29 cellular contexts compared by ENCODE assay signal in genomic region chr20:46250772-46251171, GRCh38. TPM values are rescaled to one million over a fixed set of nuclear protein-coding genes. Genes with fewer than 3 reads are reported as not detected.
DNase-seq lines count a peak whose midpoint lies in the region; ATAC-seq lines count a peak whose summit lies in the region.
"Had no signal": no experiment of that assay in that cellular context is flagged by ENCODE, and none has a peak within 500 bp of the region (broad histone marks: within the 10 kb centered on the region; RNA-seq: fewer than 3 reads in every experiment).

No MANE protein-coding gene starts in this region.

- H3K79me1 ChIP-seq in neuronal stem cell (ENCODE audit: low read depth, low read length) = no peaks in the 10 kb centered on the region

- H2AK5ac ChIP-seq in neuronal stem cell (ENCODE audit: low read depth, low read length) = no peak overlapping the region

- ATAC-seq in GM18498 (IDR thresholded peaks at IDR 0.05; ENCODE audit: unreplicated experiment) = no peak
- ATAC-seq: K562 had no signal

- no peak overlapping the region for H4K8ac ChIP-seq in neuronal stem cell (ENCODE audit: low read depth, low read length)

- H3K23ac ChIP-seq in neuronal stem cell (ENCODE audit: low read depth, low read length, poor library complexity) = peak overlapping the region; percentile 38

- WGBS in iPS DF 6.9 (ENCODE audit: insufficient coverage, insufficient read length) = no CpG with 5 or more reads among the region's 19 CpGs
- WGBS in neuronal stem cell (ENCODE audit: extremely low coverage in 2 of 2, insufficient read length in 2 of 2, insufficient replicate concordance in 1 of 2), 2 donors = no CpG with 5 or more reads among the region's 19 CpGs

- H3K27ac ChIP-seq in HUES6 (ENCODE audit: low read depth, low read length) (no peak overlapping the region), iPS DF 6.9 (ENCODE audit: low read length) (no peak overlapping the region), neuronal stem cell (replicated peaks; ENCODE audit: low read length) (no peak overlapping the region)

- H3K14ac ChIP-seq in neuronal stem cell (ENCODE audit: low read length) = no peak overlapping the region

- H3K4me3 ChIP-seq in H7 (ENCODE audit: insufficient read depth, low read depth, low read length) (peak overlapping the region; percentile 19; the same call in 1 of the 2 replicates), HUES6 (ENCODE audit: low read depth, low read length) (peak overlapping the region; percentile 49; the same call in 1 of the 2 replicates), iPS DF 6.9 (ENCODE audit: low read length) (peak overlapping the region; percentile 23; the same call in 1 of the 2 replicates), neuronal stem cell (ENCODE audit: low read length in 2 of 2) (no peak overlapping the region)
- H3K4me3 ChIP-seq: K562 had no signal

- no peaks in the 10 kb centered on the region for H3K9me3 ChIP-seq in HUES6 (ENCODE audit: control insufficient read depth, insufficient read depth, low read depth, low read length)
- H3K9me3 ChIP-seq in iPS DF 6.9 (ENCODE audit: control insufficient read depth, insufficient read depth, low read length) = no peaks in the 10 kb centered on the region
- H3K9me3 ChIP-seq in neuronal stem cell (replicated peaks in 1 of 2; ENCODE audit: control insufficient read depth in 2 of 2, insufficient read depth in 1 of 2, low read depth in 1 of 2, low read length in 2 of 2) = no peaks in the 10 kb centered on the region
- H3K9me3 ChIP-seq: BE2C had no signal

- no peaks in the 10 kb centered on the region for H3K36me3 ChIP-seq in H7 (replicated peaks; ENCODE audit: control insufficient read depth, insufficient read depth, low read length)
- no peaks in the 10 kb centered on the region for H3K36me3 ChIP-seq in HUES6 (ENCODE audit: control insufficient read depth, insufficient read depth, low read length)
- H3K36me3 ChIP-seq in iPS DF 6.9 (ENCODE audit: control insufficient read depth, insufficient read depth, low read length) = no peaks in the 10 kb centered on the region
- no peaks in the 10 kb centered on the region for H3K36me3 ChIP-seq in neuronal stem cell (replicated peaks in 1 of 2; ENCODE audit: control insufficient read depth in 2 of 2, insufficient read depth in 2 of 2, low read length in 2 of 2)
- H3K36me3 ChIP-seq: BE2C had no signal

- H3K27me3 ChIP-seq in H7 (ENCODE audit: control insufficient read depth, insufficient read depth, low read length) (peaks cover 36% of the 10 kb centered on the region), HUES6 (ENCODE audit: control insufficient read depth, insufficient read depth, low read length) (peaks cover 88% of the 10 kb centered on the region), iPS DF 6.9 (ENCODE audit: control insufficient read depth, insufficient read depth, low read length) (peaks cover 15% of the 10 kb centered on the region), neuronal stem cell (ENCODE audit: control insufficient read depth in 3 of 3, insufficient read depth in 3 of 3, low read depth in 1 of 3, low read length in 3 of 3) (peaks cover 3 to 93% (median 43%) of the 10 kb centered on the region in 3 experiments)
- H3K27me3 ChIP-seq: BE2C had no signal

- H3K4me1 ChIP-seq in HUES6 (ENCODE audit: control insufficient read depth, insufficient read depth, low read length) (peaks cover 5% of the 10 kb centered on the region; the same call in 1 of the 2 replicates), iPS DF 6.9 (ENCODE audit: control insufficient read depth, insufficient read depth, low read length) (no peaks in the 10 kb centered on the region), neuronal stem cell (ENCODE audit: control insufficient read depth in 2 of 2, insufficient read depth in 1 of 2, low read depth in 1 of 2, low read length in 2 of 2) (no peaks in the 10 kb centered on the region)

- H3K4ac ChIP-seq in neuronal stem cell (ENCODE audit: low read length) = no peak overlapping the region

- H2BK5ac ChIP-seq in neuronal stem cell (ENCODE audit: low read length) = no peak overlapping the region

- no peak overlapping the region for H4K91ac ChIP-seq in neuronal stem cell (ENCODE audit: low read depth, low read length, poor library complexity)

- DNase-seq in H7 (no peak), iPS DF 6.9 (ENCODE audit: low read depth, low spot score) (no peak), neuronal stem cell (ENCODE audit: low spot score) (no peak), RKO (ENCODE audit: low spot score) (no peak), amniotic stem cell (lab: John Stamatoyannopoulos, UW) (no peak), 8988T (no peak)
- DNase-seq: ACHN; BE2C; CD8-positive, alpha-beta memory T cell; DMS 273 treated with DMSO at 0.1 percent for 48 hours; DMS79; EL; GF-D8; HCEC 1CT; Kasumi-1; NCI-H1092 treated with DMSO at 0.1 percent for 48 hours; NCI-H1436; NCI-H187; NCI-H2081 treated with DMSO at 0.1 percent for 48 hours; NCI-H2171; NCI-H524; NCI-H748 treated with DMSO at 0.1 percent for 48 hours; NK-92 treated with Interleukin-12 subunit alpha and Interleukin-12 subunit beta, amount 100 ng/mL, for 24 hours; SHP77 treated with DMSO at 0.1 percent for 48 hours had no signal

- H3K9ac ChIP-seq in HUES6 (ENCODE audit: low read length) = no peak overlapping the region
- no peak overlapping the region for H3K9ac ChIP-seq in neuronal stem cell (ENCODE audit: low read depth, low read length, poor library complexity)

- H2BK120ac ChIP-seq in neuronal stem cell (ENCODE audit: low read depth, low read length) = no peak overlapping the region

- H3K4me2 ChIP-seq in neuronal stem cell (ENCODE audit: insufficient read depth, low read length, poor library complexity, severe bottlenecking) = peak overlapping the region; percentile 58

- no peak overlapping the region for H2BK15ac ChIP-seq in neuronal stem cell (ENCODE audit: low read length)

- no peak overlapping the region for H2BK12ac ChIP-seq in neuronal stem cell (ENCODE audit: low read length)

- no peak overlapping the region for H3K18ac ChIP-seq in neuronal stem cell (ENCODE audit: low read length)

- H2AFZ ChIP-seq in neuronal stem cell (ENCODE audit: low read length) = no peak overlapping the region

RNA-seq across cellular contexts. Expression of gene CDH22, which starts 57.5 kb away (rescaled TPM):
- total RNA-seq in H7 (2014; rRNA removed; shearing (Covaris generic)) = 0.03 TPM in 1 of 2 replicates, not detected in the other
- polyA plus RNA-seq in neuronal stem cell (2013, experiment 1 of 2) = 0.20 TPM
- polyA plus RNA-seq in neuronal stem cell (2013, experiment 2 of 2) = 0.19 TPM
- total RNA-seq: CD8-positive, alpha-beta memory T cell; M059J had no signal
- polyA plus RNA-seq: CD14-positive monocyte; CD8-positive, alpha-beta memory T cell had no signal

Comparison
In these comparisons a context has a peak if more than half of its experiments do, and no peak if none do; other contexts are left out.
1. H3K4me3 ChIP-seq: peak in H7 (single experiment), HUES6 (single experiment) and iPS DF 6.9 (single experiment); none in neuronal stem cell (0 of 2).